Comparison of ENCODE assay signal across 1 cellular context in genomic region chr6:113668712-113669408, GRCh38.
TF ChIP-seq lines count a peak whose summit lies in the region.

No MANE protein-coding gene starts in this region.

TF ChIP-seq in GM23338, 12 proteins besides CTCF, POLR2A, EP300 and RAD21:
- TF ChIP-seq, protein P1, sequence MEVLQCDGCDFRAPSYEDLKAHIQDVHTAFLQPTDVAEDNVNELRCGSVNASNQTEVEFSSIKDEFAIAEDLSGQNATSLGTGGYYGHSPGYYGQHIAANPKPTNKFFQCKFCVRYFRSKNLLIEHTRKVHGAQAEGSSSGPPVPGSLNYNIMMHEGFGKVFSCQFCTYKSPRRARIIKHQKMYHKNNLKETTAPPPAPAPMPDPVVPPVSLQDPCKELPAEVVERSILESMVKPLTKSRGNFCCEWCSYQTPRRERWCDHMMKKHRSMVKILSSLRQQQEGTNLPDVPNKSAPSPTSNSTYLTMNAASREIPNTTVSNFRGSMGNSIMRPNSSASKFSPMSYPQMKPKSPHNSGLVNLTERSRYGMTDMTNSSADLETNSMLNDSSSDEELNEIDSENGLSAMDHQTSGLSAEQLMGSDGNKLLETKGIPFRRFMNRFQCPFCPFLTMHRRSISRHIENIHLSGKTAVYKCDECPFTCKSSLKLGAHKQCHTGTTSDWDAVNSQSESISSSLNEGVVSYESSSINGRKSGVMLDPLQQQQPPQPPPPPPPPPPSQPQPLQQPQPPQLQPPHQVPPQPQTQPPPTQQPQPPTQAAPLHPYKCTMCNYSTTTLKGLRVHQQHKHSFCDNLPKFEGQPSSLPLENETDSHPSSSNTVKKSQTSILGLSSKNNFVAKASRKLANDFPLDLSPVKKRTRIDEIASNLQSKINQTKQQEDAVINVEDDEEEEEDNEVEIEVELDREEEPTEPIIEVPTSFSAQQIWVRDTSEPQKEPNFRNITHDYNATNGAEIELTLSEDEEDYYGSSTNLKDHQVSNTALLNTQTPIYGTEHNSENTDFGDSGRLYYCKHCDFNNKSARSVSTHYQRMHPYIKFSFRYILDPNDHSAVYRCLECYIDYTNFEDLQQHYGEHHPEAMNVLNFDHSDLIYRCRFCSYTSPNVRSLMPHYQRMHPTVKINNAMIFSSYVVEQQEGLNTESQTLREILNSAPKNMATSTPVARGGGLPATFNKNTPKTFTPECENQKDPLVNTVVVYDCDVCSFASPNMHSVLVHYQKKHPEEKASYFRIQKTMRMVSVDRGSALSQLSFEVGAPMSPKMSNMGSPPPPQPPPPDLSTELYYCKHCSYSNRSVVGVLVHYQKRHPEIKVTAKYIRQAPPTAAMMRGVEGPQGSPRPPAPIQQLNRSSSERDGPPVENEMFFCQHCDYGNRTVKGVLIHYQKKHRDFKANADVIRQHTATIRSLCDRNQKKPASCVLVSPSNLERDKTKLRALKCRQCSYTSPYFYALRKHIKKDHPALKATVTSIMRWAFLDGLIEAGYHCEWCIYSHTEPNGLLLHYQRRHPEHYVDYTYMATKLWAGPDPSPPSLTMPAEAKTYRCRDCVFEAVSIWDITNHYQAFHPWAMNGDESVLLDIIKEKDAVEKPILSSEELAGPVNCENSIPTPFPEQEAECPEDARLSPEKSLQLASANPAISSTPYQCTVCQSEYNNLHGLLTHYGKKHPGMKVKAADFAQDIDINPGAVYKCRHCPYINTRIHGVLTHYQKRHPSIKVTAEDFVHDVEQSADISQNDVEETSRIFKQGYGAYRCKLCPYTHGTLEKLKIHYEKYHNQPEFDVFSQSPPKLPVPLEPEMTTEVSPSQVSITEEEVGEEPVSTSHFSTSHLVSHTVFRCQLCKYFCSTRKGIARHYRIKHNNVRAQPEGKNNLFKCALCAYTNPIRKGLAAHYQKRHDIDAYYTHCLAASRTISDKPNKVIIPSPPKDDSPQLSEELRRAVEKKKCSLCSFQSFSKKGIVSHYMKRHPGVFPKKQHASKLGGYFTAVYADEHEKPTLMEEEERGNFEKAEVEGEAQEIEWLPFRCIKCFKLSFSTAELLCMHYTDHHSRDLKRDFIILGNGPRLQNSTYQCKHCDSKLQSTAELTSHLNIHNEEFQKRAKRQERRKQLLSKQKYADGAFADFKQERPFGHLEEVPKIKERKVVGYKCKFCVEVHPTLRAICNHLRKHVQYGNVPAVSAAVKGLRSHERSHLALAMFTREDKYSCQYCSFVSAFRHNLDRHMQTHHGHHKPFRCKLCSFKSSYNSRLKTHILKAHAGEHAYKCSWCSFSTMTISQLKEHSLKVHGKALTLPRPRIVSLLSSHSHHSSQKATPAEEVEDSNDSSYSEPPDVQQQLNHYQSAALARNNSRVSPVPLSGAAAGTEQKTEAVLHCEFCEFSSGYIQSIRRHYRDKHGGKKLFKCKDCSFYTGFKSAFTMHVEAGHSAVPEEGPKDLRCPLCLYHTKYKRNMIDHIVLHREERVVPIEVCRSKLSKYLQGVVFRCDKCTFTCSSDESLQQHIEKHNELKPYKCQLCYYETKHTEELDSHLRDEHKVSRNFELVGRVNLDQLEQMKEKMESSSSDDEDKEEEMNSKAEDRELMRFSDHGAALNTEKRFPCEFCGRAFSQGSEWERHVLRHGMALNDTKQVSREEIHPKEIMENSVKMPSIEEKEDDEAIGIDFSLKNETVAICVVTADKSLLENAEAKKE (CRISPR knock-in tag; IDR thresholded peaks at IDR 0.05): no peak
- TF ChIP-seq STAT1 (IDR thresholded peaks at IDR 0.05; ENCODE audit: unreplicated experiment) (no peak), JUNB (IDR thresholded peaks at IDR 0.05; ENCODE audit: unreplicated experiment) (no peak), POLR2AphosphoS5 (IDR thresholded peaks at IDR 0.05; ENCODE audit: low read depth) (no peak), ETS1 (IDR thresholded peaks at IDR 0.05) (no peak), NANOG (IDR thresholded peaks at IDR 0.05; ENCODE audit: borderline replicate concordance) (no peak), EZH2 (IDR thresholded peaks at IDR 0.05; ENCODE audit: low read depth, unreplicated experiment) (no peak), REST (IDR thresholded peaks at IDR 0.05; ENCODE audit: unreplicated experiment) (no peak), ZNF331 (CRISPR knock-in tag; IDR thresholded peaks at IDR 0.05; ENCODE audit: low read depth) (no peak), CREB1 (CRISPR knock-in tag; IDR thresholded peaks at IDR 0.05; ENCODE audit: low read depth) (no peak), ZNF114 (CRISPR knock-in tag; IDR thresholded peaks at IDR 0.05) (no peak), EZH2phosphoT487 (IDR thresholded peaks at IDR 0.05; ENCODE audit: unreplicated experiment) (no peak)
TF ChIP-seq in GM23338: peak in this region for 0.
